ENCODE assay signal across 17 cellular contexts in the genomic region with DNA sequence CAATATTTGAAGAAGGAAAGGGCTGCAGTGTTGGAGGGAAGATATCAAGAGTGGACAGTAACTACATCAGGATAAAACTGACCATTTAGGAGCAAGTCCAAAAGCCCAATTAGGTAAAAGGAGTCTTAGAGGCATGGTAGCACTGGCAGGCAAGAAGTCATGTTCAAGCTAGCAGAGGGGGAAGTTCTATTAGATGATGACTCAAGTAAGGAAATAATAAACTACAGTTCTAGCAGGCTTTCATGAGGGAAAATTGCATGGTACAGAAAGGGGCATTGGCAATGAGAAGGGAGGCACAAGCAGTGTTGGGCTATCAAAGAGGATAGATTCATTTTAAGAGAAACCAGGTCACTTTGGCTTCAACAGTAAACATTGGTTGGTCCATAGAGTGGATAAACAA.
DNase-seq lines count a peak whose midpoint lies in the region; ATAC-seq, FAIRE-seq and TF ChIP-seq lines count a peak whose summit lies in the region.
"Had no signal": no experiment of that assay in that cellular context is flagged by ENCODE, and none has a peak within 500 bp of the region (broad histone marks: within the 10 kb centered on the region; RNA-seq: fewer than 3 reads in every experiment).

No MANE protein-coding gene starts in this region.

- no peak overlapping the region for H4K91ac ChIP-seq in IMR-90 (ENCODE audit: insufficient read depth, low read depth, low read length)

- H3K4me1 ChIP-seq in IMR-90 (ENCODE audit: control insufficient read depth, insufficient read depth, low read length) (no peaks in the 10 kb centered on the region), GM12878 (ENCODE audit: control insufficient read depth, insufficient read depth, low read length) (no peaks in the 10 kb centered on the region), smooth muscle cell (ENCODE audit: low read depth) (no peaks in the 10 kb centered on the region), kidney (ENCODE audit: control insufficient read depth in 1 of 2, insufficient read depth in 1 of 2, low read depth in 1 of 2, low read length in 2 of 2) (no peaks in the 10 kb centered on the region), uterus (no peaks in the 10 kb centered on the region)
- H3K4me1 ChIP-seq: BLaER1 treated with 17β-estradiol and CSF1 and Interleukin-3, amounts not matched to agents 10 nM and 100 nM had no signal

- H3K4me1 Mint-ChIP-seq in chondrocyte (ENCODE audit: low read depth): no peaks in the 10 kb centered on the region
- H3K4me1 Mint-ChIP-seq: B cell, GM23338 had no signal

- H3K9me1 ChIP-seq in IMR-90 (ENCODE audit: insufficient read depth, low read length): no peaks in the 10 kb centered on the region

- no peaks in the 10 kb centered on the region for H3K9me3 ChIP-seq in IMR-90 (ENCODE audit: control insufficient read depth, insufficient read depth, low read length)
- no peaks in the 10 kb centered on the region for H3K9me3 ChIP-seq in GM12878 (replicated peaks; ENCODE audit: control insufficient read depth, insufficient read depth, low read length)
- no peaks in the 10 kb centered on the region for H3K9me3 ChIP-seq in smooth muscle cell (replicated peaks; ENCODE audit: low read depth)
- H3K9me3 ChIP-seq in kidney (ENCODE audit: control insufficient read depth in 1 of 2, low read length in 2 of 2): no peaks in the 10 kb centered on the region
- no peaks in the 10 kb centered on the region for H3K9me3 ChIP-seq in uterus
- H3K9me3 ChIP-seq: BLaER1 treated with 17β-estradiol and CSF1 and Interleukin-3, amounts not matched to agents 10 nM and 100 nM had no signal

- no peak overlapping the region for H3K23ac ChIP-seq in IMR-90 (ENCODE audit: low read depth, low read length)

- TF ChIP-seq POLR2A in IMR-90 (IDR thresholded peaks at IDR 0.05; ENCODE audit: low read depth, low read length) (no peak), GM12878 (IDR thresholded peaks at IDR 0.05; ENCODE audit: low read depth, low read length) (no peak), uterus (IDR thresholded peaks at IDR 0.05) (no peak)

- H3K36me3 Mint-ChIP-seq in chondrocyte (ENCODE audit: low read depth): no peaks in the 10 kb centered on the region
- H3K36me3 Mint-ChIP-seq: CD8-positive, alpha-beta T cell had no signal

- no peak for TF ChIP-seq EP300 in GM12878 (IDR thresholded peaks at IDR 0.05; ENCODE audit: borderline replicate concordance in 1 of 2, control insufficient read depth in 1 of 2, low read depth in 2 of 2, low read length in 2 of 2)

- no peak overlapping the region for H3K4me3 ChIP-seq in IMR-90 (ENCODE audit: insufficient read depth, low read depth, low read length)
- no peak overlapping the region for H3K4me3 ChIP-seq in GM12878
- no peak overlapping the region for H3K4me3 ChIP-seq in smooth muscle cell
- no peak overlapping the region for H3K4me3 ChIP-seq in kidney (ENCODE audit: low read length in 2 of 2)
- H3K4me3 ChIP-seq in uterus: no peak overlapping the region
- H3K4me3 ChIP-seq: BLaER1 treated with 17β-estradiol and CSF1 and Interleukin-3, amounts not matched to agents 10 nM and 100 nM; GM23338 had no signal

- H3K56ac ChIP-seq in IMR-90 (ENCODE audit: extremely low read depth, insufficient read depth, low read length): no peak overlapping the region

- no peak overlapping the region for H3K4me2 ChIP-seq in IMR-90 (ENCODE audit: low read depth, low read length)
- H3K4me2 ChIP-seq in GM12878 (ENCODE audit: control insufficient read depth, insufficient read depth): no peak overlapping the region
- H3K4me2 ChIP-seq in smooth muscle cell: no peak overlapping the region
- H3K4me2 ChIP-seq: BLaER1 treated with 17β-estradiol and CSF1 and Interleukin-3, amounts not matched to agents 10 nM and 100 nM; GM23338 had no signal

- no peak for DNase-seq in IMR-90
- no peak for DNase-seq in GM12878 (ENCODE audit: low read depth, low spot score)
- no peak for DNase-seq in smooth muscle cell (lab: John Stamatoyannopoulos, UW; ENCODE audit: unreplicated experiment)
- no peak for DNase-seq in chondrocyte (ENCODE audit: low spot score)
- no peak for DNase-seq in kidney
- DNase-seq in uterus: no peak
- DNase-seq: Calu3; CD8-positive, alpha-beta T cell; DMS79 treated with DMSO at 0.1 percent for 48 hours; GF-D8; HCEC 1CT had no signal

- TF ChIP-seq CTCF in IMR-90 (conservative IDR thresholded peaks at IDR 0.05; ENCODE audit: low read depth, low read length) (no peak), GM12878 (IDR thresholded peaks at IDR 0.05 in 2 of 3, conservative IDR thresholded peaks at IDR 0.05 in 1 of 3; ENCODE audit: control insufficient read depth in 2 of 3, extremely low read depth in 1 of 3, insufficient read depth in 1 of 3, low read depth in 3 of 3, low read length in 3 of 3) (no peak), smooth muscle cell (IDR thresholded peaks at IDR 0.05; ENCODE audit: borderline replicate concordance, insufficient read depth, poor library complexity, severe bottlenecking) (no peak), chondrocyte (IDR thresholded peaks at IDR 0.05) (no peak), kidney (IDR thresholded peaks at IDR 0.05; ENCODE audit: borderline replicate concordance, extremely low read depth, insufficient read depth) (no peak), uterus (IDR thresholded peaks at IDR 0.05) (no peak)

- no peaks in the 10 kb centered on the region for H4K20me1 ChIP-seq in IMR-90 (ENCODE audit: insufficient read depth, low read length)
- no peaks in the 10 kb centered on the region for H4K20me1 ChIP-seq in GM12878 (ENCODE audit: control insufficient read depth, insufficient read depth)
- H4K20me1 ChIP-seq in smooth muscle cell (ENCODE audit: low read depth): no peaks in the 10 kb centered on the region
- H4K20me1 ChIP-seq: BLaER1 treated with 17β-estradiol and CSF1 and Interleukin-3, amounts not matched to agents 10 nM and 100 nM had no signal

- CTCF ChIA-PET in IMR-90 (lab: Yijun Ruan, JAX) (no interaction called here), GM12878 (lab: Yijun Ruan, JAX) (no interaction called here)

- H3K9me3 Mint-ChIP-seq in chondrocyte (ENCODE audit: low read depth): peaks cover 12% of the 10 kb centered on the region
- H3K9me3 Mint-ChIP-seq: CD8-positive, alpha-beta T cell had no signal

- H3K36me3 ChIP-seq in IMR-90 (ENCODE audit: control insufficient read depth, insufficient read depth, low read length) (no peaks in the 10 kb centered on the region), GM12878 (ENCODE audit: control insufficient read depth in 2 of 2, insufficient read depth in 2 of 2, low read length in 1 of 2) (no peaks in the 10 kb centered on the region), smooth muscle cell (ENCODE audit: low read depth) (no peaks in the 10 kb centered on the region), kidney (ENCODE audit: control insufficient read depth in 1 of 2, insufficient read depth in 2 of 2, low read length in 2 of 2) (no peaks in the 10 kb centered on the region), uterus (peaks cover 0 to 2% of the 10 kb centered on the region in 2 donors)
- H3K36me3 ChIP-seq: BLaER1 treated with 17β-estradiol and CSF1 and Interleukin-3, amounts not matched to agents 10 nM and 100 nM had no signal

- H3K9ac ChIP-seq in IMR-90 (ENCODE audit: low read depth, low read length) (no peak overlapping the region), GM12878 (ENCODE audit: control insufficient read depth, insufficient read depth, low read length) (no peak overlapping the region), smooth muscle cell (ENCODE audit: low read depth) (no peak overlapping the region), kidney (ENCODE audit: low read length in 2 of 2) (no peak overlapping the region)
- H3K9ac ChIP-seq: BLaER1 treated with 17β-estradiol and CSF1 and Interleukin-3, amounts not matched to agents 10 nM and 100 nM had no signal

- no peak for TF ChIP-seq RAD21 in IMR-90 (IDR thresholded peaks at IDR 0.05; ENCODE audit: low read length)
- no peak for TF ChIP-seq RAD21 in GM12878 (IDR thresholded peaks at IDR 0.05; ENCODE audit: insufficient read depth, low read depth, low read length)

- SMC1A ChIA-PET in GM12878 (lab: Charles Lee; ENCODE audit: uncharacterized antibody, unreplicated experiment): no interaction called here

- no peaks in the 10 kb centered on the region for H3K27me3 ChIP-seq in IMR-90 (ENCODE audit: control insufficient read depth, insufficient read depth, low read length)
- no peaks in the 10 kb centered on the region for H3K27me3 ChIP-seq in GM12878 (replicated peaks in 1 of 2; ENCODE audit: control insufficient read depth in 2 of 2, insufficient read depth in 2 of 2, low read length in 1 of 2)
- H3K27me3 ChIP-seq in smooth muscle cell (ENCODE audit: low read depth): no peaks in the 10 kb centered on the region
- no peaks in the 10 kb centered on the region for H3K27me3 ChIP-seq in uterus
- H3K27me3 ChIP-seq: BLaER1 treated with 17β-estradiol and CSF1 and Interleukin-3, amounts not matched to agents 10 nM and 100 nM had no signal

- no peaks in the 10 kb centered on the region for H3K27me3 Mint-ChIP-seq in chondrocyte (ENCODE audit: low read depth)
- H3K27me3 Mint-ChIP-seq: B cell had no signal

- H2BK5ac ChIP-seq in IMR-90 (ENCODE audit: low read depth, low read length, poor library complexity, severe bottlenecking): no peak overlapping the region

- H3K4me3 Mint-ChIP-seq in chondrocyte (ENCODE audit: unreplicated experiment): no peak overlapping the region
- H3K4me3 Mint-ChIP-seq: B cell; CD8-positive, alpha-beta T cell; GM23338 had no signal

- H2AFZ ChIP-seq in IMR-90 (replicated peaks; ENCODE audit: low read length, poor library complexity): no peak overlapping the region
- no peak overlapping the region for H2AFZ ChIP-seq in GM12878 (ENCODE audit: control insufficient read depth, low read depth, low read length)
- H2AFZ ChIP-seq in smooth muscle cell (ENCODE audit: low read depth): peak overlapping the region; percentile 29
- H2AFZ ChIP-seq: GM23338 had no signal

- no peak overlapping the region for H3K4ac ChIP-seq in IMR-90 (ENCODE audit: low read depth, low read length)

- H2BK120ac ChIP-seq in IMR-90 (ENCODE audit: low read depth, low read length): no peak overlapping the region

- H4K5ac ChIP-seq in IMR-90 (ENCODE audit: low read depth, low read length): no peak overlapping the region

- H4K8ac ChIP-seq in IMR-90 (ENCODE audit: low read depth in 2 of 2, low read length in 2 of 2): no peak overlapping the region

- H3F3A ChIP-seq in smooth muscle cell (ENCODE audit: low read depth): no peaks in the 10 kb centered on the region

- H3K27ac ChIP-seq in IMR-90 (ENCODE audit: insufficient read depth, low read length) (no peak overlapping the region), GM12878 (ENCODE audit: control insufficient read depth, insufficient read depth) (no peak overlapping the region), smooth muscle cell (ENCODE audit: low read depth) (no peak overlapping the region), kidney (ENCODE audit: low read depth in 2 of 2, low read length in 2 of 2) (no peak overlapping the region), uterus (no peak overlapping the region)
- H3K27ac ChIP-seq: BLaER1 treated with 17β-estradiol and CSF1 and Interleukin-3, amounts not matched to agents 10 nM and 100 nM; HL-60 had no signal

- RAD21 ChIA-PET in GM12878 (lab: Charles Lee; ENCODE audit: unreplicated experiment): no interaction called here

- H3K79me2 ChIP-seq in GM12878 (ENCODE audit: control insufficient read depth, insufficient read depth, low read length) (no peaks in the 10 kb centered on the region), smooth muscle cell (ENCODE audit: low read depth) (no peaks in the 10 kb centered on the region)

- H2AK9ac ChIP-seq in IMR-90 (replicated peaks; ENCODE audit: low read depth, low read length, poor library complexity): no peak overlapping the region

- intact Hi-C loops in IMR-90 (cut with micrococcal nuclease): no loop called here
- intact Hi-C loops in GM12878 (cut with micrococcal nuclease; ENCODE audit: unreplicated experiment): no loop called here
- intact Hi-C loops in kidney (cut with DNase I): no loop called here
- intact Hi-C loops in uterus (cut with DNase I; ENCODE audit: low total_unique reads): no loop called here

- no peak overlapping the region for H2BK20ac ChIP-seq in IMR-90 (ENCODE audit: low read depth, low read length)

- dilution Hi-C loops in IMR-90 (cut with HindIII; ENCODE audit: low sequenced_read_pairs, unreplicated experiment): no loop called here

- BruUV-seq in IMR-90 (replicated peaks; lab: Mats Ljungman, UMichigan) (no TSS peak), GM12878 (replicated peaks; lab: Mats Ljungman, UMichigan) (no TSS peak)

- H3K79me1 ChIP-seq in IMR-90 (ENCODE audit: low read depth in 1 of 2, low read length in 2 of 2): no peaks in the 10 kb centered on the region

- no peak overlapping the region for H2AK5ac ChIP-seq in IMR-90 (ENCODE audit: low read depth, low read length)

- no peak overlapping the region for H2BK15ac ChIP-seq in IMR-90 (ENCODE audit: low read depth, low read length)

- POLR2A ChIA-PET in IMR-90 (lab: Charles Lee; ENCODE audit: unreplicated experiment) (no interaction called here), GM12878 (lab: Charles Lee) (no interaction called here)

- in situ Hi-C loops in IMR-90 (cut with MboI; ENCODE audit: low sequenced_read_pairs): no loop called here
- in situ Hi-C loops in GM12878 (cut with MboI): no loop called here

- 0 out of 2 replicates have a peak, but pooled peaks have one; percentile 44 for ATAC-seq in IMR-90 (ENCODE audit: low read depth)
- ATAC-seq in GM12878: peak; percentile 15; the same call in 1 of the 3 replicates
- ATAC-seq in esophagus mucosa: peak; percentile 44
- ATAC-seq: CD8-positive, alpha-beta T cell; GM23338 had no signal

- H3K18ac ChIP-seq in IMR-90 (ENCODE audit: low read depth, low read length): no peak overlapping the region

- no peak overlapping the region for H3K14ac ChIP-seq in IMR-90 (replicated peaks; ENCODE audit: low read depth, low read length)

- FAIRE-seq in GM12878 (lab: Jason Lieb, UNC): no peak
- FAIRE-seq in kidney (lab: Jason Lieb, UNC): no peak
- FAIRE-seq: H54 had no signal

- H3K27ac Mint-ChIP-seq in chondrocyte (ENCODE audit: unreplicated experiment): no peak overlapping the region
- H3K27ac Mint-ChIP-seq: B cell; CD8-positive, alpha-beta T cell; GM23338 had no signal
